ENCODE assay signal across 1 cellular context in genomic region chr12:115103884-115104883, GRCh38.
TF ChIP-seq lines count a peak whose summit lies in the region.

No MANE protein-coding gene starts in this region.

TF ChIP-seq in K562, 482 proteins besides CTCF, POLR2A, EP300 and RAD21 (continued from another document and continues in another):
- TF ChIP-seq HCFC1 (IDR thresholded peaks at IDR 0.05; ENCODE audit: low read depth, low read length) (no peak), SMARCA5 (IDR thresholded peaks at IDR 0.05) (no peak), CCAR2 (IDR thresholded peaks at IDR 0.05; ENCODE audit: low read depth, low read length) (no peak), ZNF41 (CRISPR knock-in tag; conservative IDR thresholded peaks at IDR 0.05) (no peak), HDAC6 (IDR thresholded peaks at IDR 0.05; ENCODE audit: low read depth, low read length) (no peak), SRSF3 (IDR thresholded peaks at IDR 0.05; ENCODE audit: insufficient read depth, low read length) (no peak), SAP30 (IDR thresholded peaks at IDR 0.05; ENCODE audit: borderline replicate concordance, insufficient read depth, low read depth, low read length, poor library complexity, severe bottlenecking) (no peak), TFAP4 (CRISPR knock-in tag; IDR thresholded peaks at IDR 0.05; ENCODE audit: borderline replicate concordance) (no peak), ELF4 (CRISPR knock-in tag; IDR thresholded peaks at IDR 0.05) (0 out of 2 replicates have a peak, but pooled peaks have one; percentile 50), GABPB1 (CRISPR knock-in tag; IDR thresholded peaks at IDR 0.05) (no peak), ZZZ3 (IDR thresholded peaks at IDR 0.05) (no peak), PRMT5 (CRISPR knock-in tag; IDR thresholded peaks at IDR 0.05) (no peak), CEBPB (tag; IDR thresholded peaks at IDR 0.05) (no peak), CREB3 (tag; conservative IDR thresholded peaks at IDR 0.05; ENCODE audit: low read depth) (no peak), CBX8 (IDR thresholded peaks at IDR 0.05; ENCODE audit: borderline replicate concordance, extremely low read depth, low read depth, low read length, poor library complexity, severe bottlenecking) (no peak), TRIM25 (IDR thresholded peaks at IDR 0.05; ENCODE audit: borderline replicate concordance) (no peak), ZNF699 (CRISPR knock-in tag; IDR thresholded peaks at IDR 0.05; ENCODE audit: insufficient replicate concordance) (no peak), GABPA (tag; conservative IDR thresholded peaks at IDR 0.05; ENCODE audit: low read depth) (peak; percentile 60), ZFP30 (CRISPR knock-in tag; IDR thresholded peaks at IDR 0.05; ENCODE audit: borderline replicate concordance) (no peak), ZBTB17 (CRISPR knock-in tag; IDR thresholded peaks at IDR 0.05) (no peak), HMBOX1 (IDR thresholded peaks at IDR 0.05) (no peak), KLF10 (CRISPR knock-in tag; IDR thresholded peaks at IDR 0.05) (no peak), FOXK1 (CRISPR knock-in tag; IDR thresholded peaks at IDR 0.05; ENCODE audit: borderline replicate concordance) (no peak), ZNF830 (CRISPR knock-in tag; IDR thresholded peaks at IDR 0.05) (no peak), ZNF436 (CRISPR knock-in tag; IDR thresholded peaks at IDR 0.05) (no peak), MTA1 (IDR thresholded peaks at IDR 0.05; ENCODE audit: borderline replicate concordance) (no peak), POLR2H (tag; IDR thresholded peaks at IDR 0.05; ENCODE audit: low read depth) (peak; percentile 33; the same call in 1 of the 2 replicates), RCOR1 (IDR thresholded peaks at IDR 0.05; ENCODE audit: borderline replicate concordance in 1 of 2, low read depth in 2 of 2, low read length in 2 of 2) (no peak), MEIS2 (IDR thresholded peaks at IDR 0.05; ENCODE audit: partially characterized antibody) (no peak), TAF9B (IDR thresholded peaks at IDR 0.05; ENCODE audit: partially characterized antibody) (no peak), TARDBP (IDR thresholded peaks at IDR 0.05) (no peak), HNRNPK (IDR thresholded peaks at IDR 0.05; ENCODE audit: low read depth, low read length, poor library complexity, severe bottlenecking) (no peak), CBX3 (IDR thresholded peaks at IDR 0.05; ENCODE audit: borderline replicate concordance in 1 of 2, low read length in 2 of 2) (no peak), ZSCAN29 (IDR thresholded peaks at IDR 0.05) (no peak)
- TF ChIP-seq, protein P1, sequence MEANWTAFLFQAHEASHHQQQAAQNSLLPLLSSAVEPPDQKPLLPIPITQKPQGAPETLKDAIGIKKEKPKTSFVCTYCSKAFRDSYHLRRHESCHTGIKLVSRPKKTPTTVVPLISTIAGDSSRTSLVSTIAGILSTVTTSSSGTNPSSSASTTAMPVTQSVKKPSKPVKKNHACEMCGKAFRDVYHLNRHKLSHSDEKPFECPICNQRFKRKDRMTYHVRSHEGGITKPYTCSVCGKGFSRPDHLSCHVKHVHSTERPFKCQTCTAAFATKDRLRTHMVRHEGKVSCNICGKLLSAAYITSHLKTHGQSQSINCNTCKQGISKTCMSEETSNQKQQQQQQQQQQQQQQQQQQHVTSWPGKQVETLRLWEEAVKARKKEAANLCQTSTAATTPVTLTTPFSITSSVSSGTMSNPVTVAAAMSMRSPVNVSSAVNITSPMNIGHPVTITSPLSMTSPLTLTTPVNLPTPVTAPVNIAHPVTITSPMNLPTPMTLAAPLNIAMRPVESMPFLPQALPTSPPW (CRISPR knock-in tag; IDR thresholded peaks at IDR 0.05) = peak; percentile 71
- TF ChIP-seq, protein P2, sequence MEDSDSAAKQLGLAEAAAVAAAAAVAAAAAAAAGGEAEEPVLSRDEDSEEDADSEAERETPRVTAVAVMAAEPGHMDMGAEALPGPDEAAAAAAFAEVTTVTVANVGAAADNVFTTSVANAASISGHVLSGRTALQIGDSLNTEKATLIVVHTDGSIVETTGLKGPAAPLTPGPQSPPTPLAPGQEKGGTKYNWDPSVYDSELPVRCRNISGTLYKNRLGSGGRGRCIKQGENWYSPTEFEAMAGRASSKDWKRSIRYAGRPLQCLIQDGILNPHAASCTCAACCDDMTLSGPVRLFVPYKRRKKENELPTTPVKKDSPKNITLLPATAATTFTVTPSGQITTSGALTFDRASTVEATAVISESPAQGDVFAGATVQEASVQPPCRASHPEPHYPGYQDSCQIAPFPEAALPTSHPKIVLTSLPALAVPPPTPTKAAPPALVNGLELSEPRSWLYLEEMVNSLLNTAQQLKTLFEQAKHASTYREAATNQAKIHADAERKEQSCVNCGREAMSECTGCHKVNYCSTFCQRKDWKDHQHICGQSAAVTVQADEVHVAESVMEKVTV (CRISPR knock-in tag; IDR thresholded peaks at IDR 0.05) = no peak
- TF ChIP-seq, protein P3, sequence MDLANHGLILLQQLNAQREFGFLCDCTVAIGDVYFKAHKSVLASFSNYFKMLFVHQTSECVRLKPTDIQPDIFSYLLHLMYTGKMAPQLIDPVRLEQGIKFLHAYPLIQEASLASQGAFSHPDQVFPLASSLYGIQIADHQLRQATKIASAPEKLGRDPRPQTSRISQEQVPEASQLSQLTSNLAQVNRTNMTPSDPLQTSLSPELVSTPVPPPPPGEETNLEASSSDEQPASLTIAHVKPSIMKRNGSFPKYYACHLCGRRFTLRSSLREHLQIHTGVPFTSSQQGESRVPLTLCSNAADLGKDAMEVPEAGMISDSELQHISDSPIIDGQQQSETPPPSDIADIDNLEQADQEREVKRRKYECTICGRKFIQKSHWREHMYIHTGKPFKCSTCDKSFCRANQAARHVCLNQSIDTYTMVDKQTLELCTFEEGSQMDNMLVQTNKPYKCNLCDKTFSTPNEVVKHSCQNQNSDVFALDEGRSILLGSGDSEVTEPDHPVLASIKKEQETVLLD (IDR thresholded peaks at IDR 0.05) = no peak
- TF ChIP-seq, protein P4, sequence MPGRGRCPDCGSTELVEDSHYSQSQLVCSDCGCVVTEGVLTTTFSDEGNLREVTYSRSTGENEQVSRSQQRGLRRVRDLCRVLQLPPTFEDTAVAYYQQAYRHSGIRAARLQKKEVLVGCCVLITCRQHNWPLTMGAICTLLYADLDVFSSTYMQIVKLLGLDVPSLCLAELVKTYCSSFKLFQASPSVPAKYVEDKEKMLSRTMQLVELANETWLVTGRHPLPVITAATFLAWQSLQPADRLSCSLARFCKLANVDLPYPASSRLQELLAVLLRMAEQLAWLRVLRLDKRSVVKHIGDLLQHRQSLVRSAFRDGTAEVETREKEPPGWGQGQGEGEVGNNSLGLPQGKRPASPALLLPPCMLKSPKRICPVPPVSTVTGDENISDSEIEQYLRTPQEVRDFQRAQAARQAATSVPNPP (IDR thresholded peaks at IDR 0.05; ENCODE audit: borderline replicate concordance, insufficient read depth, insufficient read length) = no peak
- TF ChIP-seq, protein P5, sequence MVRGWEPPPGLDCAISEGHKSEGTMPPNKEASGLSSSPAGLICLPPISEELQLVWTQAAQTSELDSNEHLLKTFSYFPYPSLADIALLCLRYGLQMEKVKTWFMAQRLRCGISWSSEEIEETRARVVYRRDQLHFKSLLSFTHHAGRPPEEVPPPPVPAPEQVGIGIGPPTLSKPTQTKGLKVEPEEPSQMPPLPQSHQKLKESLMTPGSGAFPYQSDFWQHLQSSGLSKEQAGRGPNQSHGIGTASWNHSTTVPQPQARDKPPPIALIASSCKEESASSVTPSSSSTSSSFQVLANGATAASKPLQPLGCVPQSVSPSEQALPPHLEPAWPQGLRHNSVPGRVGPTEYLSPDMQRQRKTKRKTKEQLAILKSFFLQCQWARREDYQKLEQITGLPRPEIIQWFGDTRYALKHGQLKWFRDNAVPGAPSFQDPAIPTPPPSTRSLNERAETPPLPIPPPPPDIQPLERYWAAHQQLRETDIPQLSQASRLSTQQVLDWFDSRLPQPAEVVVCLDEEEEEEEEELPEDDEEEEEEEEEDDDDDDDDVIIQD (CRISPR knock-in tag; IDR thresholded peaks at IDR 0.05) = no peak
- TF ChIP-seq, protein P6, sequence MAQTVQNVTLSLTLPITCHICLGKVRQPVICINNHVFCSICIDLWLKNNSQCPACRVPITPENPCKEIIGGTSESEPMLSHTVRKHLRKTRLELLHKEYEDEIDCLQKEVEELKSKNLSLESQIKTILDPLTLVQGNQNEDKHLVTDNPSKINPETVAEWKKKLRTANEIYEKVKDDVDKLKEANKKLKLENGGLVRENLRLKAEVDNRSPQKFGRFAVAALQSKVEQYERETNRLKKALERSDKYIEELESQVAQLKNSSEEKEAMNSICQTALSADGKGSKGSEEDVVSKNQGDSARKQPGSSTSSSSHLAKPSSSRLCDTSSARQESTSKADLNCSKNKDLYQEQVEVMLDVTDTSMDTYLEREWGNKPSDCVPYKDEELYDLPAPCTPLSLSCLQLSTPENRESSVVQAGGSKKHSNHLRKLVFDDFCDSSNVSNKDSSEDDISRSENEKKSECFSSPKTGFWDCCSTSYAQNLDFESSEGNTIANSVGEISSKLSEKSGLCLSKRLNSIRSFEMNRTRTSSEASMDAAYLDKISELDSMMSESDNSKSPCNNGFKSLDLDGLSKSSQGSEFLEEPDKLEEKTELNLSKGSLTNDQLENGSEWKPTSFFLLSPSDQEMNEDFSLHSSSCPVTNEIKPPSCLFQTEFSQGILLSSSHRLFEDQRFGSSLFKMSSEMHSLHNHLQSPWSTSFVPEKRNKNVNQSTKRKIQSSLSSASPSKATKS (CRISPR knock-in tag; IDR thresholded peaks at IDR 0.05) = no peak
- TF ChIP-seq, protein P7, sequence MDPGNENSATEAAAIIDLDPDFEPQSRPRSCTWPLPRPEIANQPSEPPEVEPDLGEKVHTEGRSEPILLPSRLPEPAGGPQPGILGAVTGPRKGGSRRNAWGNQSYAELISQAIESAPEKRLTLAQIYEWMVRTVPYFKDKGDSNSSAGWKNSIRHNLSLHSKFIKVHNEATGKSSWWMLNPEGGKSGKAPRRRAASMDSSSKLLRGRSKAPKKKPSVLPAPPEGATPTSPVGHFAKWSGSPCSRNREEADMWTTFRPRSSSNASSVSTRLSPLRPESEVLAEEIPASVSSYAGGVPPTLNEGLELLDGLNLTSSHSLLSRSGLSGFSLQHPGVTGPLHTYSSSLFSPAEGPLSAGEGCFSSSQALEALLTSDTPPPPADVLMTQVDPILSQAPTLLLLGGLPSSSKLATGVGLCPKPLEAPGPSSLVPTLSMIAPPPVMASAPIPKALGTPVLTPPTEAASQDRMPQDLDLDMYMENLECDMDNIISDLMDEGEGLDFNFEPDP (CRISPR knock-in tag; IDR thresholded peaks at IDR 0.05) = no peak
- TF ChIP-seq, protein P8, sequence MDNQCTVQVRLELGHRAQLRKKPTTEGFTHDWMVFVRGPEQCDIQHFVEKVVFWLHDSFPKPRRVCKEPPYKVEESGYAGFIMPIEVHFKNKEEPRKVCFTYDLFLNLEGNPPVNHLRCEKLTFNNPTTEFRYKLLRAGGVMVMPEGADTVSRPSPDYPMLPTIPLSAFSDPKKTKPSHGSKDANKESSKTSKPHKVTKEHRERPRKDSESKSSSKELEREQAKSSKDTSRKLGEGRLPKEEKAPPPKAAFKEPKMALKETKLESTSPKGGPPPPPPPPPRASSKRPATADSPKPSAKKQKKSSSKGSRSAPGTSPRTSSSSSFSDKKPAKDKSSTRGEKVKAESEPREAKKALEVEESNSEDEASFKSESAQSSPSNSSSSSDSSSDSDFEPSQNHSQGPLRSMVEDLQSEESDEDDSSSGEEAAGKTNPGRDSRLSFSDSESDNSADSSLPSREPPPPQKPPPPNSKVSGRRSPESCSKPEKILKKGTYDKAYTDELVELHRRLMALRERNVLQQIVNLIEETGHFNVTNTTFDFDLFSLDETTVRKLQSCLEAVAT (IDR thresholded peaks at IDR 0.05) = no peak
- TF ChIP-seq, protein P9, sequence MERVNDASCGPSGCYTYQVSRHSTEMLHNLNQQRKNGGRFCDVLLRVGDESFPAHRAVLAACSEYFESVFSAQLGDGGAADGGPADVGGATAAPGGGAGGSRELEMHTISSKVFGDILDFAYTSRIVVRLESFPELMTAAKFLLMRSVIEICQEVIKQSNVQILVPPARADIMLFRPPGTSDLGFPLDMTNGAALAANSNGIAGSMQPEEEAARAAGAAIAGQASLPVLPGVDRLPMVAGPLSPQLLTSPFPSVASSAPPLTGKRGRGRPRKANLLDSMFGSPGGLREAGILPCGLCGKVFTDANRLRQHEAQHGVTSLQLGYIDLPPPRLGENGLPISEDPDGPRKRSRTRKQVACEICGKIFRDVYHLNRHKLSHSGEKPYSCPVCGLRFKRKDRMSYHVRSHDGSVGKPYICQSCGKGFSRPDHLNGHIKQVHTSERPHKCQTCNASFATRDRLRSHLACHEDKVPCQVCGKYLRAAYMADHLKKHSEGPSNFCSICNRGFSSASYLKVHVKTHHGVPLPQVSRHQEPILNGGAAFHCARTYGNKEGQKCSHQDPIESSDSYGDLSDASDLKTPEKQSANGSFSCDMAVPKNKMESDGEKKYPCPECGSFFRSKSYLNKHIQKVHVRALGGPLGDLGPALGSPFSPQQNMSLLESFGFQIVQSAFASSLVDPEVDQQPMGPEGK (CRISPR knock-in tag; IDR thresholded peaks at IDR 0.05; ENCODE audit: borderline replicate concordance) = no peak
